ENCODE assay signal across 8 cellular contexts in genomic region chr5:141514330-141515111, GRCh38. TPM values are rescaled to one million over a fixed set of nuclear protein-coding genes. Genes with fewer than 3 reads are reported as not detected.
DNase-seq lines count a peak whose midpoint lies in the region; ATAC-seq, FAIRE-seq and TF ChIP-seq lines count a peak whose summit lies in the region.

No MANE protein-coding gene starts in this region.

- H3K9me3 ChIP-seq in CD4-positive, alpha-beta T cell (ENCODE audit: control insufficient read depth, low read length), result no peaks in the 10 kb centered on the region
- H3K9me3 ChIP-seq in endothelial cell of umbilical vein (replicated peaks; ENCODE audit: control insufficient read depth, insufficient read depth, low read length), result no peaks in the 10 kb centered on the region

- no TSS peak for BruUV-seq in endothelial cell of umbilical vein (replicated peaks; lab: Mats Ljungman, UMichigan)

- CTCF ChIA-PET in CD4-positive, alpha-beta T cell (lab: Charles Lee), result interaction anchor here (0.6 to 3.6 kb wide), 7 partner anchors 8 to 118 kb away, joined by 3 to 19 read pairs (median 4); partner anchors contain the start of genes PCDHGA10 and PCDHGB5
- CTCF ChIA-PET in endothelial cell of umbilical vein (lab: Charles Lee), result interaction anchor here (0.8 to 9.8 kb wide), 20 partner anchors 7 to 137 kb away, joined by 3 to 158 read pairs (median 12); partner anchors contain the start of genes FCHSD1, PCDHGA10, PCDHGA11 and PCDHGA12

- H3K4me3 ChIP-seq in endothelial cell of umbilical vein (replicated peaks in 1 of 3; ENCODE audit: insufficient read depth in 1 of 3, low read depth in 1 of 3, low read length in 3 of 3), result no peak overlapping the region

- no peaks in the 10 kb centered on the region for H3K79me2 ChIP-seq in endothelial cell of umbilical vein (ENCODE audit: control insufficient read depth, insufficient read depth, low read length)

- no peak for ATAC-seq in CD4-positive, alpha-beta T cell (ENCODE audit: poor library complexity)
- ATAC-seq in GM21526 (IDR thresholded peaks at IDR 0.05; ENCODE audit: low FRiP score, unreplicated experiment) (peak; percentile 2), omental fat pad (ENCODE audit: low FRiP score) (peak; percentile 0), GM19397 (IDR thresholded peaks at IDR 0.05; ENCODE audit: unreplicated experiment) (no peak)

- no peaks in the 10 kb centered on the region for H3K27me3 ChIP-seq in CD4-positive, alpha-beta T cell (ENCODE audit: control insufficient read depth, insufficient read depth, low read length)
- H3K27me3 ChIP-seq in endothelial cell of umbilical vein (ENCODE audit: control insufficient read depth in 2 of 2, insufficient read depth in 2 of 2, low read length in 2 of 2), result no peaks in the 10 kb centered on the region

- intact Hi-C loops in CD4-positive, alpha-beta T cell (cut with DNase I, micrococcal nuclease), result no loop called here
- intact Hi-C loops in endothelial cell of umbilical vein (cut with micrococcal nuclease), result no loop called here

- H3K4me2 ChIP-seq in endothelial cell of umbilical vein (ENCODE audit: insufficient read depth, low read length), result no peak overlapping the region

- peaks cover 14% of the 10 kb centered on the region for H3K36me3 Mint-ChIP-seq in CD4-positive, alpha-beta T cell (ENCODE audit: low read depth)

- peak overlapping the region; percentile 68 for H3K27ac Mint-ChIP-seq in CD4-positive, alpha-beta T cell

- H3K36me3 ChIP-seq in endothelial cell of umbilical vein (ENCODE audit: control insufficient read depth in 2 of 2, extremely low read depth in 1 of 2, insufficient read depth in 2 of 2, low read length in 2 of 2), result peaks cover 2 to 12% of the 10 kb centered on the region in 2 experiments

- H3K9ac ChIP-seq in endothelial cell of umbilical vein (replicated peaks; ENCODE audit: extremely low read depth, insufficient read depth, low read length), result no peak overlapping the region

- DNase-seq in CD4-positive, alpha-beta T cell, result no peak
- DNase-seq in NCI-H446 treated with DMSO at 0.1 percent for 48 hours (lab: John Stamatoyannopoulos, UW) (peak; percentile 92), endothelial cell of umbilical vein (ENCODE audit: low read depth, low spot score) (peak; percentile 28), omental fat pad (ENCODE audit: low spot score) (no peak), putamen (ENCODE audit: low spot score) (no peak), NCI-H748 treated with DMSO at 0.1 percent for 48 hours (lab: John Stamatoyannopoulos, UW) (no peak)

- no peaks in the 10 kb centered on the region for H3K9me1 ChIP-seq in endothelial cell of umbilical vein (replicated peaks; ENCODE audit: control insufficient read depth, extremely low read depth, insufficient read depth, low read length)

- H3K27me3 Mint-ChIP-seq in CD4-positive, alpha-beta T cell, result peaks cover 3% of the 10 kb centered on the region

- peak overlapping the region; percentile 95 for H3K4me3 Mint-ChIP-seq in CD4-positive, alpha-beta T cell

- H4K20me1 ChIP-seq in endothelial cell of umbilical vein (replicated peaks; ENCODE audit: control insufficient read depth, extremely low read depth, insufficient read depth, low read length), result no peaks in the 10 kb centered on the region

- no peak for FAIRE-seq in endothelial cell of umbilical vein (lab: Jason Lieb, UNC)

- TF ChIP-seq CTCF in CD4-positive, alpha-beta T cell (IDR thresholded peaks at IDR 0.05), result no peak
- TF ChIP-seq CTCF in endothelial cell of umbilical vein (IDR thresholded peaks at IDR 0.05; ENCODE audit: extremely low read depth in 1 of 2, insufficient read depth in 1 of 2, low read depth in 1 of 2, low read length in 2 of 2), result no peak
- no peak for TF ChIP-seq CTCF in omental fat pad (IDR thresholded peaks at IDR 0.05)

- no peaks in the 10 kb centered on the region for H3K9me3 Mint-ChIP-seq in CD4-positive, alpha-beta T cell

- peak overlapping the region; percentile 27 for H3K27ac ChIP-seq in CD4-positive, alpha-beta T cell (ENCODE audit: low read depth, low read length)
- peak overlapping the region; percentile 13 for H3K27ac ChIP-seq in endothelial cell of umbilical vein (ENCODE audit: insufficient read depth, low read depth, low read length)

- dilution Hi-C loops in endothelial cell of umbilical vein (cut with MboI; ENCODE audit: extremely low pct_ligation_motif_present, low sequenced_read_pairs), result no loop called here

- H2AFZ ChIP-seq in endothelial cell of umbilical vein (ENCODE audit: low read depth, low read length), result no peak overlapping the region

- POLR2A ChIA-PET in CD4-positive, alpha-beta T cell (lab: Charles Lee), result interaction anchor here (0.6 to 5.0 kb wide), 4 partner anchors 9 to 194 kb away, joined by 3 to 26 read pairs (median 4); partner anchors contain the start of gene TAF7
- POLR2A ChIA-PET in endothelial cell of umbilical vein (lab: Charles Lee), result interaction anchor here (0.7 kb wide), 1 partner anchor 39 kb away, joined by 3 read pairs; the partner anchor contains the start of gene PCDHGC3

- H3K4me1 Mint-ChIP-seq in CD4-positive, alpha-beta T cell (ENCODE audit: low read depth), result peaks cover 25% of the 10 kb centered on the region

- TF ChIP-seq POLR2A in endothelial cell of umbilical vein (IDR thresholded peaks at IDR 0.05; ENCODE audit: low read depth, low read length), result no peak

- H3K4me1 ChIP-seq in endothelial cell of umbilical vein (ENCODE audit: control insufficient read depth, extremely low read depth, insufficient read depth, low read length), result peaks cover 20% of the 10 kb centered on the region

TF ChIP-seq in endothelial cell of umbilical vein, 7 proteins besides CTCF, POLR2A, EP300 and RAD21:
- TF ChIP-seq JUN (IDR thresholded peaks at IDR 0.05; ENCODE audit: borderline replicate concordance, insufficient read depth, insufficient read length, low read depth), result no peak
- TF ChIP-seq EZH2 (IDR thresholded peaks at IDR 0.05; ENCODE audit: borderline replicate concordance, low read depth, low read length, severe bottlenecking), result no peak
- no peak for TF ChIP-seq POLR2AphosphoS5 (IDR thresholded peaks at IDR 0.05; ENCODE audit: insufficient read depth, low read depth, low read length)
- no peak for TF ChIP-seq FOS (IDR thresholded peaks at IDR 0.05; ENCODE audit: borderline replicate concordance, insufficient read depth, low read length)
- no peak for TF ChIP-seq MYC (IDR thresholded peaks at IDR 0.05; ENCODE audit: low read depth, low read length)
- no peak for TF ChIP-seq MAX (IDR thresholded peaks at IDR 0.05; ENCODE audit: insufficient read depth, insufficient read length)
- no peak for TF ChIP-seq GATA2 (IDR thresholded peaks at IDR 0.05; ENCODE audit: insufficient read depth, insufficient read length, low read depth, low read length)

RNA-seq across cellular contexts. Expression of gene PCDHGC5, which starts 25.6 kb away (rescaled TPM):
- not detected for total RNA-seq in CD4-positive, alpha-beta T cell
- 0.60 and 1.2 TPM in 2 replicates for total RNA-seq in endothelial cell of umbilical vein
- 0.21 and 0.48 TPM in 2 replicates for polyA plus RNA-seq in endothelial cell of umbilical vein
- polyA plus RNA-seq in endothelial cell of umbilical vein (2011; cell fraction: cytosol; rRNA removed), result 0.01 and 0.06 TPM in 2 replicates
- 2.4 and 3.9 TPM in 2 replicates for polyA plus RNA-seq in endothelial cell of umbilical vein (2011; cell fraction: nucleus; rRNA removed)
- 0.08 TPM in 1 of 2 replicates, not detected in the other for polyA plus RNA-seq in endothelial cell of umbilical vein (2012)
- 4.8 and 6.1 TPM in 2 replicates for polyA minus RNA-seq in endothelial cell of umbilical vein
- not detected for polyA minus RNA-seq in endothelial cell of umbilical vein (2011; cell fraction: cytosol; rRNA and poly(A)+ RNA removed)
- 7.8 and 9.1 TPM in 2 replicates for polyA minus RNA-seq in endothelial cell of umbilical vein (2011; cell fraction: nucleus; rRNA and poly(A)+ RNA removed)
- total RNA-seq in omental fat pad, result 1 to 10 TPM; 1.1 to 3.2 (median 2.1) TPM

RNA-seq across cellular contexts. Expression of gene PCDHGC4, which starts 29.7 kb away (rescaled TPM):
- not detected for total RNA-seq in CD4-positive, alpha-beta T cell
- total RNA-seq in endothelial cell of umbilical vein (0.90 and 2.1 TPM in 2 replicates), omental fat pad (1 to 10 TPM; 1.5 to 4.1 (median 3.5) TPM)
- polyA plus RNA-seq in endothelial cell of umbilical vein, result 0.25 and 0.32 TPM in 2 replicates
- polyA plus RNA-seq in endothelial cell of umbilical vein (2011; cell fraction: cytosol; rRNA removed), result 0.06 and 0.11 TPM in 2 replicates
- polyA plus RNA-seq in endothelial cell of umbilical vein (2011; cell fraction: nucleus; rRNA removed), result 1.8 and 2.4 TPM in 2 replicates
- 0.05 TPM in 1 of 2 replicates, not detected in the other for polyA plus RNA-seq in endothelial cell of umbilical vein (2012)
- 4.3 and 5.5 TPM in 2 replicates for polyA minus RNA-seq in endothelial cell of umbilical vein
- polyA minus RNA-seq in endothelial cell of umbilical vein (2011; cell fraction: cytosol; rRNA and poly(A)+ RNA removed), result not detected
- polyA minus RNA-seq in endothelial cell of umbilical vein (2011; cell fraction: nucleus; rRNA and poly(A)+ RNA removed), result 9.6 and 9.7 TPM in 2 replicates

RNA-seq across cellular contexts. Expression of gene PCDHGC3, which starts 38.8 kb away (rescaled TPM):
- not detected for total RNA-seq in CD4-positive, alpha-beta T cell
- total RNA-seq in endothelial cell of umbilical vein (25.4 and 36.1 TPM in 2 replicates), omental fat pad (10 to 100 TPM; 34.8 to 83.1 (median 41.9) TPM)
- 9.2 and 14.9 TPM in 2 replicates for polyA plus RNA-seq in endothelial cell of umbilical vein
- 21.8 and 23.9 TPM in 2 replicates for polyA plus RNA-seq in endothelial cell of umbilical vein (2011; cell fraction: cytosol; rRNA removed)
- 4.5 and 4.7 TPM in 2 replicates for polyA plus RNA-seq in endothelial cell of umbilical vein (2011; cell fraction: nucleus; rRNA removed)
- 15.4 and 21.2 TPM in 2 replicates for polyA plus RNA-seq in endothelial cell of umbilical vein (2012)
- 8.1 and 12.1 TPM in 2 replicates for polyA minus RNA-seq in endothelial cell of umbilical vein
- polyA minus RNA-seq in endothelial cell of umbilical vein (2011; cell fraction: cytosol; rRNA and poly(A)+ RNA removed), result not detected
- polyA minus RNA-seq in endothelial cell of umbilical vein (2011; cell fraction: nucleus; rRNA and poly(A)+ RNA removed), result 12.4 and 15.4 TPM in 2 replicates

Comparison
In these comparisons a context has a peak if more than half of its experiments do, and no peak if none do; other contexts are left out.
1. ATAC-seq: peak in GM21526 (single experiment) and omental fat pad (single experiment); none in CD4-positive, alpha-beta T cell (single experiment) and GM19397 (single experiment).
2. DNase-seq: peak in NCI-H446 treated with DMSO at 0.1 percent for 48 hours (single experiment) and endothelial cell of umbilical vein (single experiment); none in CD4-positive, alpha-beta T cell (0 of 10), omental fat pad (single experiment), putamen (single experiment) and NCI-H748 treated with DMSO at 0.1 percent for 48 hours (single experiment).
3. RNA of gene PCDHGC3, which starts 38.8 kb away (total RNA-seq): 34.8 to 83.1 TPM in omental fat pad and 25.4 to 36.1 TPM in endothelial cell of umbilical vein; not detected in CD4-positive, alpha-beta T cell; every median in the first group is over 10 times any median in the second.